ENCODE assay signal across 21 cellular contexts in the genomic region with DNA sequence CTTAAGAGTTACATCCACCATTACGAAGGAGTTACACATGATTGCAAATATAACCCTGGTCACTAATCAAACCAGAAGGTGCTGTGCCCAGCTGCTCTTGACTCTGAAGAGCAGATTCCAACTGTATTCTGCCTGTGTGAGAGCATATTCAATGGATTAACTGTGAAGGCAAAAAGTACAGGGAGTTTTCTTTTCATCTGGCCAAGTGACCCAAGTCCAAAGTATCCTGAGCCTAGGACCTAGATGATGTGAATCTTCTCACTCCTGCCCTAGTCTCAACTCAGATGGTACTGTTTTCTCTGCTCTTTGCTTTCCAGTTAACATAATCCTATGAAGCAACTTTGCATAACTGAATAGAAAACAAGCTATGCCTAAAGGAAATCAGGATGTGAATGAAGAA.
"Had no signal": no experiment of that assay in that cellular context is flagged by ENCODE, and none has a peak within 500 bp of the region (broad histone marks: within the 10 kb centered on the region; RNA-seq: fewer than 3 reads in every experiment).

No MANE protein-coding gene starts in this region.

- ATAC-seq: Panc1, PC-3 had no signal

- H3K9ac ChIP-seq: SK-N-SH had no signal

- H3K4me3 ChIP-seq: MG63 had no signal

- H3K27ac ChIP-seq: HL-60, RWPE1 had no signal

- H3K9me3 ChIP-seq: MG63, SK-N-SH had no signal

- DNase-seq: KBM-7, MG63, NCI-H1092, NCI-H1105 treated with DMSO at 0.1 percent for 48 hours, NCI-H1417 treated with DMSO at 0.1 percent for 48 hours, NCI-H187, NCI-H2029, NCI-H2081 treated with DMSO at 0.1 percent for 48 hours, NCI-H2171, NCI-H226, NCI-H446, NCI-H510A, NCI-H524 treated with DMSO at 0.1 percent for 48 hours, NCI-H69, NCI-H774, PC-3, SHP77, SK-N-SH had no signal

- H3K36me3 ChIP-seq: MG63 had no signal

- H3K4me2 ChIP-seq: SK-N-SH had no signal

- H3K27me3 ChIP-seq: MG63 had no signal
